9 cellular contexts compared by ENCODE assay signal in genomic region chr17:49850772-49851386, GRCh38. TPM values are rescaled to one million over a fixed set of nuclear protein-coding genes. Genes with fewer than 3 reads are reported as not detected.
DNase-seq lines count a peak whose midpoint lies in the region; ATAC-seq lines count a peak whose summit lies in the region.
"Had no signal": no experiment of that assay in that cellular context is flagged by ENCODE, and none has a peak within 500 bp of the region (broad histone marks: within the 10 kb centered on the region; RNA-seq: fewer than 3 reads in every experiment).

No MANE protein-coding gene starts in this region.

- peaks cover 11% of the 10 kb centered on the region for H3K4me1 ChIP-seq in iPS-18a (ENCODE audit: control insufficient read depth, low read depth, low read length)

- intact Hi-C loops in activated CD4-positive, alpha-beta T cell treated with anti-CD3 and anti-CD28 coated beads for 36 hours (cut with DNase I, micrococcal nuclease), result loop anchor here in 1 of 2 experiments (1.0 to 2.0 kb wide), 4 partner anchors 142 to 281 kb away; partner anchors contain the start of gene PDK2

- H3K9me3 ChIP-seq in iPS-18a (ENCODE audit: control insufficient read depth, low read depth, low read length), result no peaks in the 10 kb centered on the region

- peak overlapping the region; percentile 76 for H3K4me3 Mint-ChIP-seq in activated CD4-positive, alpha-beta T cell treated with anti-CD3 and anti-CD28 coated beads for 36 hours
- peak overlapping the region; percentile 80 for H3K4me3 Mint-ChIP-seq in activated T-helper 17 cell treated with anti-CD3 and anti-CD28 coated beads, Interleukin-2, amount 50 U/mL, for 72 hours
- H3K4me3 Mint-ChIP-seq in stimulated activated effector memory CD8-positive, alpha-beta T cell treated with anti-CD3 and anti-CD28 coated beads, Interleukin-12 subunit alpha, Interleukin-12 subunit beta, amount 100 ng/mL, for 72 hours, result peak overlapping the region; percentile 81

- in situ Hi-C loops in G401 (cut with HindIII; ENCODE audit: low sequenced_read_pairs), result no loop called here

- H3K27ac Mint-ChIP-seq in activated CD4-positive, alpha-beta T cell treated with anti-CD3 and anti-CD28 coated beads for 36 hours, result peak overlapping the region; percentile 63
- peak overlapping the region; percentile 89 for H3K27ac Mint-ChIP-seq in activated T-helper 17 cell treated with anti-CD3 and anti-CD28 coated beads, Interleukin-2, amount 50 U/mL, for 72 hours
- peak overlapping the region; percentile 92 for H3K27ac Mint-ChIP-seq in stimulated activated effector memory CD8-positive, alpha-beta T cell treated with anti-CD3 and anti-CD28 coated beads, Interleukin-12 subunit alpha, Interleukin-12 subunit beta, amount 100 ng/mL, for 72 hours

- peaks cover 1% of the 10 kb centered on the region for H3K27me3 Mint-ChIP-seq in activated CD4-positive, alpha-beta T cell treated with anti-CD3 and anti-CD28 coated beads for 36 hours
- H3K27me3 Mint-ChIP-seq in activated T-helper 17 cell treated with anti-CD3 and anti-CD28 coated beads, Interleukin-2, amount 50 U/mL, for 72 hours, result no peaks in the 10 kb centered on the region

- no peak overlapping the region for H3K27ac ChIP-seq in iPS-18a (ENCODE audit: low read length)
- H3K27ac ChIP-seq: C4-2B had no signal

- H3K9ac ChIP-seq in iPS-18a (ENCODE audit: low read length), result no peak overlapping the region

- CTCF ChIA-PET in activated CD4-positive, alpha-beta T cell treated with anti-CD3 and anti-CD28 coated beads for 36 hours (lab: Charles Lee), result interaction anchor here (0.5 to 1.5 kb wide), 6 partner anchors 11 to 1127 kb away, joined by 3 to 4 read pairs (median 3); partner anchors contain the start of gene LRRC59

- DNase-seq in activated CD4-positive, alpha-beta T cell treated with anti-CD3 and anti-CD28 coated beads for 36 hours, result peak; percentile 33
- DNase-seq in activated CD4-positive, alpha-beta T cell treated with anti-CD3 and anti-CD28 coated beads, Interleukin-2, amount 50 U/mL, for 1 hour, result no peak
- DNase-seq in stimulated activated effector memory CD8-positive, alpha-beta T cell treated with anti-CD3 and anti-CD28 coated beads, Interleukin-12 subunit alpha, Interleukin-12 subunit beta, amount 100 ng/mL, for 72 hours (ENCODE audit: low spot score in 2 of 2), result no peak
- DNase-seq in NCI-H146 (lab: John Stamatoyannopoulos, UW) (no peak), G401 (ENCODE audit: low spot score) (no peak)

- peak overlapping the region; percentile 47 for H3K4me3 ChIP-seq in iPS-18a (ENCODE audit: low read length)

- H3K4me1 Mint-ChIP-seq in activated CD4-positive, alpha-beta T cell treated with anti-CD3 and anti-CD28 coated beads for 36 hours, result peaks cover 13% of the 10 kb centered on the region
- peaks cover 8% of the 10 kb centered on the region for H3K4me1 Mint-ChIP-seq in activated T-helper 17 cell treated with anti-CD3 and anti-CD28 coated beads, Interleukin-2, amount 50 U/mL, for 72 hours
- peaks cover 18% of the 10 kb centered on the region for H3K4me1 Mint-ChIP-seq in stimulated activated effector memory CD8-positive, alpha-beta T cell treated with anti-CD3 and anti-CD28 coated beads, Interleukin-12 subunit alpha, Interleukin-12 subunit beta, amount 100 ng/mL, for 72 hours

- no peak for ATAC-seq in activated CD4-positive, alpha-beta T cell treated with anti-CD3 and anti-CD28 coated beads for 36 hours
- ATAC-seq in activated T-helper 17 cell treated with anti-CD3 and anti-CD28 coated beads, Interleukin-2, amount 50 U/mL, for 72 hours (replicated peaks), result peak; percentile 37
- ATAC-seq in stimulated activated effector memory CD8-positive, alpha-beta T cell treated with anti-CD3 and anti-CD28 coated beads, Interleukin-12 subunit alpha, Interleukin-12 subunit beta, amount 100 ng/mL, for 72 hours, result peak; percentile 22
- no peak for ATAC-seq in GM21390 (IDR thresholded peaks at IDR 0.05; ENCODE audit: unreplicated experiment)

- POLR2A ChIA-PET in activated CD4-positive, alpha-beta T cell treated with anti-CD3 and anti-CD28 coated beads for 36 hours (lab: Charles Lee), result no interaction called here

- no peaks in the 10 kb centered on the region for H3K9me3 Mint-ChIP-seq in activated CD4-positive, alpha-beta T cell treated with anti-CD3 and anti-CD28 coated beads for 36 hours (ENCODE audit: low read depth)
- H3K9me3 Mint-ChIP-seq in activated T-helper 17 cell treated with anti-CD3 and anti-CD28 coated beads, Interleukin-2, amount 50 U/mL, for 72 hours, result no peaks in the 10 kb centered on the region
- no peaks in the 10 kb centered on the region for H3K9me3 Mint-ChIP-seq in stimulated activated effector memory CD8-positive, alpha-beta T cell treated with anti-CD3 and anti-CD28 coated beads, Interleukin-12 subunit alpha, Interleukin-12 subunit beta, amount 100 ng/mL, for 72 hours

- no peaks in the 10 kb centered on the region for H3K36me3 Mint-ChIP-seq in activated CD4-positive, alpha-beta T cell treated with anti-CD3 and anti-CD28 coated beads for 36 hours (ENCODE audit: low read depth)
- H3K36me3 Mint-ChIP-seq in activated T-helper 17 cell treated with anti-CD3 and anti-CD28 coated beads, Interleukin-2, amount 50 U/mL, for 72 hours (ENCODE audit: low read depth), result peaks cover 4% of the 10 kb centered on the region
- H3K36me3 Mint-ChIP-seq in stimulated activated effector memory CD8-positive, alpha-beta T cell treated with anti-CD3 and anti-CD28 coated beads, Interleukin-12 subunit alpha, Interleukin-12 subunit beta, amount 100 ng/mL, for 72 hours, result no peaks in the 10 kb centered on the region

- no peaks in the 10 kb centered on the region for H3K36me3 ChIP-seq in iPS-18a (ENCODE audit: control insufficient read depth, low read depth, low read length)

- peaks cover 32% of the 10 kb centered on the region for H3K27me3 ChIP-seq in iPS-18a (ENCODE audit: control insufficient read depth, insufficient read depth, low read length)

RNA-seq across cellular contexts. Expression of gene TAC4, which starts 3.0 kb away (rescaled TPM):
- not detected for total RNA-seq in activated CD4-positive, alpha-beta T cell treated with anti-CD3 and anti-CD28 coated beads for 36 hours
- total RNA-seq in activated T-helper 17 cell treated with anti-CD3 and anti-CD28 coated beads, Interleukin-2, amount 50 U/mL, for 72 hours, result not detected
- total RNA-seq in G401 (2014; rRNA removed; shearing (Covaris generic)), result 0.92 TPM in 1 of 2 replicates, not detected in the other

Comparison
In these comparisons a context has a peak if more than half of its experiments do, and no peak if none do; other contexts are left out.
1. ATAC-seq: peak in activated T-helper 17 cell treated with anti-CD3 and anti-CD28 coated beads, Interleukin-2, amount 50 U/mL, for 72 hours (single experiment) and stimulated activated effector memory CD8-positive, alpha-beta T cell treated with anti-CD3 and anti-CD28 coated beads, Interleukin-12 subunit alpha, Interleukin-12 subunit beta, amount 100 ng/mL, for 72 hours (single experiment); none in activated CD4-positive, alpha-beta T cell treated with anti-CD3 and anti-CD28 coated beads for 36 hours (single experiment) and GM21390 (single experiment).
2. Peak in every context shown above with its lines, with median percentiles within 50 percentile points of each other: H3K27ac Mint-ChIP-seq and H3K4me3 Mint-ChIP-seq.